ENCODE assay signal across 8 cellular contexts in genomic region chr4:120066182-120066524, GRCh38.
A peak's percentile ranks its signal among the peaks of the same experiment; 100 is the strongest.
DNase-seq lines count a peak whose midpoint lies in the region; ATAC-seq and TF ChIP-seq lines count a peak whose summit lies in the region.

No MANE protein-coding gene starts in this region.

- H3K27me3 ChIP-seq in DND-41 (ENCODE audit: insufficient read depth, low read length, poor library complexity) (no peaks in the 10 kb centered on the region), brain microvascular endothelial cell (replicated peaks) (no peaks in the 10 kb centered on the region), muscle layer of duodenum (ENCODE audit: low read depth, low read length) (no peaks in the 10 kb centered on the region)

- H3K9me3 ChIP-seq in DND-41 (ENCODE audit: insufficient read depth, low read length, severe bottlenecking) (no peaks in the 10 kb centered on the region), muscle layer of duodenum (ENCODE audit: control insufficient read depth in 1 of 2, low read length in 2 of 2) (no peaks in the 10 kb centered on the region)

- H3K4me1 ChIP-seq in DND-41 (ENCODE audit: insufficient read depth, low read length) (peaks cover 73% of the 10 kb centered on the region), muscle layer of duodenum (ENCODE audit: control insufficient read depth in 1 of 2, insufficient read depth in 2 of 2, low read length in 2 of 2) (peaks cover 0 to 13% of the 10 kb centered on the region in 2 donors)

- peaks cover 43% of the 10 kb centered on the region for H3K36me3 ChIP-seq in DND-41 (ENCODE audit: insufficient read depth, low read length)
- no peaks in the 10 kb centered on the region for H3K36me3 ChIP-seq in brain microvascular endothelial cell (replicated peaks)
- peaks cover 0 to 6% of the 10 kb centered on the region in 2 donors for H3K36me3 ChIP-seq in muscle layer of duodenum (ENCODE audit: control insufficient read depth in 1 of 2, insufficient read depth in 2 of 2, low read length in 2 of 2)

- H3K27ac ChIP-seq in DND-41 (ENCODE audit: low read length) (peak overlapping the region; percentile 97), brain microvascular endothelial cell (peak overlapping the region; percentile 87), muscle layer of duodenum (ENCODE audit: low read length) (no peak overlapping the region)

- H4K20me1 ChIP-seq in DND-41 (ENCODE audit: insufficient read depth, low read length) = peaks cover 31% of the 10 kb centered on the region

- peak; percentile 78 for DNase-seq in DND-41
- peak; percentile 45 for DNase-seq in NOMO-1 treated with DMSO at 0.1 percent for 48 hours (lab: John Stamatoyannopoulos, UW; ENCODE audit: unreplicated experiment)
- DNase-seq in brain microvascular endothelial cell = no peak
- DNase-seq in ACHN = no peak
- DNase-seq in kidney glomerular epithelial cell (lab: John Stamatoyannopoulos, UW) = no peak

- peak overlapping the region; percentile 69 for H2AFZ ChIP-seq in DND-41 (ENCODE audit: low read depth, low read length)

- H3K4me2 ChIP-seq in DND-41 (ENCODE audit: insufficient read depth, low read length) = peak overlapping the region; percentile 76

- peaks cover 76% of the 10 kb centered on the region for H3K79me2 ChIP-seq in DND-41 (ENCODE audit: insufficient read depth, low read length)

- in situ Hi-C loops in brain microvascular endothelial cell (cut with HindIII; ENCODE audit: low pct_ligation_motif_present, low sequenced_read_pairs) (no loop called here), ACHN (cut with HindIII; ENCODE audit: low pct_ligation_motif_present, low pct_unique_long_range_greater_than_20kb, low sequenced_read_pairs) (no loop called here)

- TF ChIP-seq CTCF in DND-41 (IDR thresholded peaks at IDR 0.05; ENCODE audit: borderline replicate concordance, extremely low read depth, low read length, poor library complexity, severe bottlenecking) (no peak), brain microvascular endothelial cell (IDR thresholded peaks at IDR 0.05; ENCODE audit: low read depth, low read length, missing control alignments) (no peak)

- peak overlapping the region; percentile 88 for H3K9ac ChIP-seq in DND-41 (ENCODE audit: low read depth, low read length)

- ATAC-seq in DND-41 (ENCODE audit: insufficient read depth, low read depth) = peak; percentile 70
- ATAC-seq in GM21576 (IDR thresholded peaks at IDR 0.05; ENCODE audit: unreplicated experiment) = peak; percentile 55
- no peak for ATAC-seq in GM18873 (IDR thresholded peaks at IDR 0.05; ENCODE audit: low FRiP score, unreplicated experiment)

- H3K4me3 ChIP-seq in DND-41 (ENCODE audit: low read depth in 1 of 2, low read length in 2 of 2) = peak overlapping the region; percentile 73 to 75; a peak in 3 of 4 replicates
- H3K4me3 ChIP-seq in brain microvascular endothelial cell (ENCODE audit: low read depth, low read length) = peak overlapping the region; percentile 79
- H3K4me3 ChIP-seq in muscle layer of duodenum (ENCODE audit: low read depth in 1 of 2, low read length in 2 of 2) = peak overlapping the region; percentile 87 to 91

Comparison
In these comparisons a context has a peak if more than half of its experiments do, and no peak if none do; other contexts are left out.
1. DNase-seq: peak in DND-41 (single experiment) and NOMO-1 treated with DMSO at 0.1 percent for 48 hours (single experiment); none in brain microvascular endothelial cell (single experiment), ACHN (single experiment) and kidney glomerular epithelial cell (single experiment).
2. Peak in every context shown above with its lines, with median percentiles within 50 percentile points of each other: H3K4me3 ChIP-seq.